ENCODE assay signal across 8 cellular contexts in genomic region chr7:2109936-2110585, GRCh38.
DNase-seq lines count a peak whose midpoint lies in the region; ATAC-seq and TF ChIP-seq lines count a peak whose summit lies in the region.

No MANE protein-coding gene starts in this region.

- H3K4me2 ChIP-seq in mesenchymal stem cell (ENCODE audit: low read length, poor library complexity, severe bottlenecking): no peak overlapping the region

- no peak overlapping the region for H3K23ac ChIP-seq in mesenchymal stem cell (ENCODE audit: low read length in 2 of 2)

- H3K4me3 ChIP-seq in mesenchymal stem cell (ENCODE audit: insufficient read depth in 1 of 2, low read depth in 1 of 2, low read length in 2 of 2) (no peak overlapping the region), stomach (no peak overlapping the region)

- peak overlapping the region; percentile 34 for H2AK5ac ChIP-seq in mesenchymal stem cell (ENCODE audit: low read length, severe bottlenecking)

- CTCF ChIA-PET in RWPE1 (lab: Yijun Ruan, JAX): interaction anchor here (0.6 kb wide), 1 partner anchor 9 kb away, joined by 3 read pairs; no protein-coding TSS in a partner anchor

- H4K91ac ChIP-seq in mesenchymal stem cell (ENCODE audit: low read length): peak overlapping the region; percentile 27

- H3K79me1 ChIP-seq in mesenchymal stem cell (replicated peaks; ENCODE audit: low read length, poor library complexity, severe bottlenecking): peaks cover 20% of the 10 kb centered on the region

- no peaks in the 10 kb centered on the region for H3K9me3 ChIP-seq in mesenchymal stem cell (ENCODE audit: control insufficient read depth, low read length)
- no peaks in the 10 kb centered on the region for H3K9me3 ChIP-seq in stomach

- H2BK120ac ChIP-seq in mesenchymal stem cell (ENCODE audit: low read depth, low read length): no peak overlapping the region

- no peak overlapping the region for H3K4ac ChIP-seq in mesenchymal stem cell (ENCODE audit: low read depth in 1 of 2, low read length in 2 of 2)

- peak overlapping the region in 1 of 2 experiments; percentile 25 for H3K18ac ChIP-seq in mesenchymal stem cell (ENCODE audit: low read depth in 1 of 2, low read length in 2 of 2)

- H3K27me3 ChIP-seq in mesenchymal stem cell (ENCODE audit: control insufficient read depth in 1 of 2, insufficient read depth in 1 of 2, low read length in 2 of 2) (no peaks in the 10 kb centered on the region), stomach (no peaks in the 10 kb centered on the region)

- peaks cover 37% of the 10 kb centered on the region for H3K4me1 ChIP-seq in mesenchymal stem cell (ENCODE audit: control insufficient read depth, insufficient read depth, low read depth, low read length)
- peaks cover 12 to 39% (median 20%) of the 10 kb centered on the region in 4 donors for H3K4me1 ChIP-seq in stomach

- WGBS in mesenchymal stem cell: 57% methylated on average over 28 of the region's 28 CpGs
- WGBS in stomach, 5 donors: 73 to 87% (median 85%) methylated on average over 28 of the region's 28 CpGs

- H3K9ac ChIP-seq in mesenchymal stem cell (ENCODE audit: low read length): no peak overlapping the region

- H2BK15ac ChIP-seq in mesenchymal stem cell (ENCODE audit: low read depth, poor library complexity, severe bottlenecking): no peak overlapping the region

- no peak for TF ChIP-seq EP300 in stomach (IDR thresholded peaks at IDR 0.05)

- no peak for TF ChIP-seq CTCF in RWPE1 (conservative IDR thresholded peaks at IDR 0.05; ENCODE audit: low read depth)
- no peak for TF ChIP-seq CTCF in stomach (IDR thresholded peaks at IDR 0.05)

- H3K27ac ChIP-seq in RWPE1: peak overlapping the region; percentile 64
- peak overlapping the region; percentile 98 for H3K27ac ChIP-seq in angular gyrus (ENCODE audit: low read depth, low read length)
- H3K27ac ChIP-seq in mesenchymal stem cell (ENCODE audit: low read length, poor library complexity, severe bottlenecking): no peak overlapping the region
- H3K27ac ChIP-seq in stomach: peak overlapping the region in 3 of 5 donors; percentile 31 to 55 (median 50)

- TF ChIP-seq POLR2A in stomach (IDR thresholded peaks at IDR 0.05): no peak

- no peak for ATAC-seq in HG02642 (IDR thresholded peaks at IDR 0.05; ENCODE audit: poor library complexity, unreplicated experiment)

- H3K14ac ChIP-seq in mesenchymal stem cell (ENCODE audit: low read length in 2 of 2): peak overlapping the region in 1 of 2 experiments; percentile 12

- peak; percentile 72 for DNase-seq in activated T-cell treated with anti-CD3 and anti-CD28 coated beads for 24 hours (ENCODE audit: low read depth)
- no peak for DNase-seq in activated T-cell treated with anti-CD3 and anti-CD28 coated beads, Interleukin-2, amount 50 U/mL, for 1 hour
- peak; percentile 93 for DNase-seq in RWPE1 (ENCODE audit: low spot score)
- peak; percentile 94 for DNase-seq in mesenchymal stem cell
- peak; percentile 39 for DNase-seq in stomach
- DNase-seq in NCI-H1105 (lab: John Stamatoyannopoulos, UW): no peak

- no peak overlapping the region for H2AFZ ChIP-seq in mesenchymal stem cell (ENCODE audit: low read depth, low read length)

- no peak overlapping the region for H2BK5ac ChIP-seq in mesenchymal stem cell (ENCODE audit: low read depth, low read length, poor library complexity, severe bottlenecking)

- POLR2A ChIA-PET in RWPE1 (lab: Yijun Ruan, JAX; ENCODE audit: low non-redundant PET): no interaction called here

- intact Hi-C loops in stomach (cut with DNase I; ENCODE audit: low total_unique reads): loop anchor here (10.0 kb wide), 1 partner anchor 115 kb away; no protein-coding TSS in a partner anchor

- peaks cover 6 to 17% of the 10 kb centered on the region in 2 experiments for H3K36me3 ChIP-seq in mesenchymal stem cell (ENCODE audit: control insufficient read depth in 1 of 2, insufficient read depth in 2 of 2, low read depth in 1 of 2, low read length in 2 of 2)
- H3K36me3 ChIP-seq in stomach: peaks cover 0 to 10% (median 2%) of the 10 kb centered on the region in 4 donors

- H4K8ac ChIP-seq in mesenchymal stem cell (ENCODE audit: low read length): peak overlapping the region; percentile 58

- H2BK12ac ChIP-seq in mesenchymal stem cell (ENCODE audit: low read length in 2 of 2): peak overlapping the region in 1 of 2 experiments; percentile 4

Comparison
In these comparisons a context has a peak if more than half of its experiments do, and no peak if none do; other contexts are left out.
1. DNase-seq: peak in activated T-cell treated with anti-CD3 and anti-CD28 coated beads for 24 hours (single experiment), RWPE1 (single experiment), mesenchymal stem cell (single experiment) and stomach (single experiment); none in activated T-cell treated with anti-CD3 and anti-CD28 coated beads, Interleukin-2, amount 50 U/mL, for 1 hour (single experiment) and NCI-H1105 (single experiment).